In genomic region chrX:96682516-96682915, GRCh38 we compare ENCODE assay signal across 15 cellular contexts. TPM values are rescaled to one million over a fixed set of nuclear protein-coding genes. Genes with fewer than 3 reads are reported as not detected.
DNase-seq lines count a peak whose midpoint lies in the region; ATAC-seq and TF ChIP-seq lines count a peak whose summit lies in the region.
"Had no signal": no experiment of that assay in that cellular context is flagged by ENCODE, and none has a peak within 500 bp of the region (broad histone marks: within the 10 kb centered on the region; RNA-seq: fewer than 3 reads in every experiment).

No MANE protein-coding gene starts in this region.

- H3K36me3 Mint-ChIP-seq in activated naive CD4-positive, alpha-beta T cell treated with anti-CD3 and anti-CD28 coated beads, Interleukin-2, amount 10 ng/mL, durations not matched to agents 7 days and 5 days, result no peaks in the 10 kb centered on the region
- H3K36me3 Mint-ChIP-seq in CD8-positive, alpha-beta T cell, result peaks cover 2% of the 10 kb centered on the region
- H3K36me3 Mint-ChIP-seq in T-helper 17 cell (ENCODE audit: low read depth), result peaks cover 2% of the 10 kb centered on the region
- no peaks in the 10 kb centered on the region for H3K36me3 Mint-ChIP-seq in naive thymus-derived CD4-positive, alpha-beta T cell
- H3K36me3 Mint-ChIP-seq: CD14-positive monocyte had no signal

- CTCF ChIA-PET in activated naive CD4-positive, alpha-beta T cell treated with anti-CD3 and anti-CD28 coated beads, Interleukin-2, amount 10 ng/mL, durations not matched to agents 7 days and 5 days (lab: Charles Lee), result no interaction called here
- CTCF ChIA-PET in CD8-positive, alpha-beta T cell (lab: Charles Lee), result no interaction called here
- CTCF ChIA-PET in naive thymus-derived CD4-positive, alpha-beta T cell (lab: Charles Lee), result no interaction called here

- DNase-seq in activated naive CD4-positive, alpha-beta T cell treated with anti-CD3 and anti-CD28 coated beads, Interleukin-2, amount 10 ng/mL, durations not matched to agents 7 days and 5 days, result no peak
- no peak for DNase-seq in activated naive CD4-positive, alpha-beta T cell treated with Interleukin-2 at 50 U/mL for 16 hours
- peak in 1 of 7 experiments; percentile 4 for DNase-seq in CD8-positive, alpha-beta T cell
- DNase-seq in T-helper 17 cell, result no peak
- DNase-seq in naive thymus-derived CD4-positive, alpha-beta T cell, result peak in 7 of 9 donors; percentile 20 to 50 (median 39)
- DNase-seq in dedifferentiated amniotic fluid mesenchymal stem cell (ENCODE audit: extremely low spot score), result no peak
- DNase-seq in spleen, result no peak
- no peak for DNase-seq in MV-4-11 (lab: John Stamatoyannopoulos, UW)
- DNase-seq: DMS79 treated with DMSO at 0.1 percent for 48 hours; H9; IMR-90; NCI-H187; NK-92 treated with Interleukin-12 subunit alpha and Interleukin-12 subunit beta, amount 100 ng/mL, for 24 hours; SHP77 had no signal

- TF ChIP-seq POLR2A in spleen (IDR thresholded peaks at IDR 0.05), result no peak

- intact Hi-C loops in CD8-positive, alpha-beta T cell (cut with DNase I, micrococcal nuclease), result no loop called here
- intact Hi-C loops in naive thymus-derived CD4-positive, alpha-beta T cell (cut with micrococcal nuclease), result loop anchor here (10.0 kb wide), 1 partner anchor 882 kb away; no protein-coding TSS in a partner anchor
- intact Hi-C loops in spleen (cut with DNase I; ENCODE audit: low total_unique reads), result no loop called here

- POLR2A ChIA-PET in CD8-positive, alpha-beta T cell (lab: Charles Lee), result no interaction called here
- POLR2A ChIA-PET in naive thymus-derived CD4-positive, alpha-beta T cell (lab: Charles Lee), result interaction anchor here (1.2 kb wide), 1 partner anchor 10 kb away, joined by 3 read pairs; no protein-coding TSS in a partner anchor

- no peaks in the 10 kb centered on the region for H3K9me3 Mint-ChIP-seq in activated naive CD4-positive, alpha-beta T cell treated with anti-CD3 and anti-CD28 coated beads, Interleukin-2, amount 10 ng/mL, durations not matched to agents 7 days and 5 days
- H3K9me3 Mint-ChIP-seq in CD8-positive, alpha-beta T cell, result no peaks in the 10 kb centered on the region
- H3K9me3 Mint-ChIP-seq in naive thymus-derived CD4-positive, alpha-beta T cell, result no peaks in the 10 kb centered on the region
- H3K9me3 Mint-ChIP-seq: H9 had no signal

- H3K36me3 ChIP-seq in CD8-positive, alpha-beta T cell (ENCODE audit: insufficient read depth, low read length), result no peaks in the 10 kb centered on the region
- H3K36me3 ChIP-seq in naive thymus-derived CD4-positive, alpha-beta T cell (ENCODE audit: control insufficient read depth in 2 of 3, insufficient read depth in 3 of 3, low read length in 3 of 3), result peaks cover 0 to 7% (median 0%) of the 10 kb centered on the region in 3 experiments
- no peaks in the 10 kb centered on the region for H3K36me3 ChIP-seq in spleen

- no peak overlapping the region for H3K4me3 ChIP-seq in CD8-positive, alpha-beta T cell (ENCODE audit: low read depth, low read length)
- H3K4me3 ChIP-seq in naive thymus-derived CD4-positive, alpha-beta T cell (ENCODE audit: low read length), result no peak overlapping the region
- no peak overlapping the region for H3K4me3 ChIP-seq in spleen

- no peaks in the 10 kb centered on the region for H3K27me3 Mint-ChIP-seq in activated naive CD4-positive, alpha-beta T cell treated with anti-CD3 and anti-CD28 coated beads, Interleukin-2, amount 10 ng/mL, durations not matched to agents 7 days and 5 days
- no peaks in the 10 kb centered on the region for H3K27me3 Mint-ChIP-seq in CD8-positive, alpha-beta T cell (ENCODE audit: low read depth)
- no peaks in the 10 kb centered on the region for H3K27me3 Mint-ChIP-seq in T-helper 17 cell
- H3K27me3 Mint-ChIP-seq in naive thymus-derived CD4-positive, alpha-beta T cell, result no peaks in the 10 kb centered on the region

- H3K9me3 ChIP-seq in CD8-positive, alpha-beta T cell (ENCODE audit: low read length), result no peaks in the 10 kb centered on the region
- no peaks in the 10 kb centered on the region for H3K9me3 ChIP-seq in T-helper 17 cell (ENCODE audit: control insufficient read depth, low read length, poor library complexity, severe bottlenecking)
- H3K9me3 ChIP-seq in naive thymus-derived CD4-positive, alpha-beta T cell (ENCODE audit: control insufficient read depth in 2 of 3, low read length in 3 of 3), result no peaks in the 10 kb centered on the region
- H3K9me3 ChIP-seq in spleen, result no peaks in the 10 kb centered on the region

- H3K4me1 ChIP-seq in CD8-positive, alpha-beta T cell (ENCODE audit: insufficient read depth, low read length), result peaks cover 12% of the 10 kb centered on the region
- H3K4me1 ChIP-seq in naive thymus-derived CD4-positive, alpha-beta T cell (ENCODE audit: control insufficient read depth in 2 of 2, insufficient read depth in 2 of 2, low read length in 2 of 2), result peaks cover 5 to 6% of the 10 kb centered on the region in 2 donors
- H3K4me1 ChIP-seq in spleen, result peaks cover 0 to 23% (median 2%) of the 10 kb centered on the region in 6 donors

- TF ChIP-seq CTCF in CD8-positive, alpha-beta T cell (IDR thresholded peaks at IDR 0.05), result no peak
- no peak for TF ChIP-seq CTCF in spleen (IDR thresholded peaks at IDR 0.05 in 8 of 11, conservative IDR thresholded peaks at IDR 0.05 in 3 of 11)

- ATAC-seq in CD8-positive, alpha-beta T cell, result peak; percentile 34
- peak; percentile 14 for ATAC-seq in T-helper 17 cell
- peak; percentile 45 for ATAC-seq in naive thymus-derived CD4-positive, alpha-beta T cell

- H3K4me3 Mint-ChIP-seq in activated naive CD4-positive, alpha-beta T cell treated with anti-CD3 and anti-CD28 coated beads, Interleukin-2, amount 10 ng/mL, durations not matched to agents 7 days and 5 days, result peak overlapping the region; percentile 25
- H3K4me3 Mint-ChIP-seq in CD8-positive, alpha-beta T cell, result no peak overlapping the region
- no peak overlapping the region for H3K4me3 Mint-ChIP-seq in T-helper 17 cell
- peak overlapping the region in 9 of 10 donors; percentile 18 to 63 (median 40) for H3K4me3 Mint-ChIP-seq in naive thymus-derived CD4-positive, alpha-beta T cell
- H3K4me3 Mint-ChIP-seq: CD14-positive monocyte, H9 had no signal

- WGBS in spleen, 5 donors, result 78 to 91% (median 88%) methylated on average over 4 of the region's 4 CpGs; no CpG with 5 or more reads in 1 of the 5 donors

- H3K27ac ChIP-seq in CD8-positive, alpha-beta T cell (ENCODE audit: low read depth, low read length), result no peak overlapping the region
- H3K27ac ChIP-seq in naive thymus-derived CD4-positive, alpha-beta T cell (ENCODE audit: low read depth, low read length), result no peak overlapping the region
- no peak overlapping the region for H3K27ac ChIP-seq in spleen

- peaks cover 36% of the 10 kb centered on the region for H3K4me1 Mint-ChIP-seq in activated naive CD4-positive, alpha-beta T cell treated with anti-CD3 and anti-CD28 coated beads, Interleukin-2, amount 10 ng/mL, durations not matched to agents 7 days and 5 days
- H3K4me1 Mint-ChIP-seq in CD8-positive, alpha-beta T cell (ENCODE audit: low read depth), result peaks cover 32% of the 10 kb centered on the region
- H3K4me1 Mint-ChIP-seq in T-helper 17 cell, result peaks cover 13% of the 10 kb centered on the region
- H3K4me1 Mint-ChIP-seq in naive thymus-derived CD4-positive, alpha-beta T cell, result peaks cover 0 to 41% (median 33%) of the 10 kb centered on the region in 7 donors

- H3K27ac Mint-ChIP-seq in activated naive CD4-positive, alpha-beta T cell treated with anti-CD3 and anti-CD28 coated beads, Interleukin-2, amount 10 ng/mL, durations not matched to agents 7 days and 5 days, result peak overlapping the region; percentile 84
- peak overlapping the region; percentile 65 for H3K27ac Mint-ChIP-seq in CD8-positive, alpha-beta T cell
- no peak overlapping the region for H3K27ac Mint-ChIP-seq in T-helper 17 cell
- H3K27ac Mint-ChIP-seq in naive thymus-derived CD4-positive, alpha-beta T cell, result peak overlapping the region in 6 of 9 donors; percentile 8 to 74 (median 51)
- H3K27ac Mint-ChIP-seq: CD14-positive monocyte, H9 had no signal

- H3K27me3 ChIP-seq in CD8-positive, alpha-beta T cell (ENCODE audit: insufficient read depth, low read length), result no peaks in the 10 kb centered on the region
- no peaks in the 10 kb centered on the region for H3K27me3 ChIP-seq in naive thymus-derived CD4-positive, alpha-beta T cell (ENCODE audit: control insufficient read depth in 2 of 2, insufficient read depth in 2 of 2, low read length in 2 of 2)
- peaks cover 0 to 8% (median 0%) of the 10 kb centered on the region in 7 donors for H3K27me3 ChIP-seq in spleen (replicated peaks in 1 of 7)

RNA-seq across cellular contexts. Expression of gene DIAPH2, which starts 2.1 kb away (rescaled TPM):
- total RNA-seq in CD8-positive, alpha-beta T cell, result 1 to 10 TPM; 8.7 to 9.1 TPM
- 10 to 100 TPM; 12.5 to 18.3 TPM for total RNA-seq in T-helper 17 cell
- total RNA-seq in naive thymus-derived CD4-positive, alpha-beta T cell, result 10 to 100 TPM in 2 of 5 experiments, 1 to 10 TPM in 3; 4.3 to 23.9 (median 7.6) TPM
- 1 to 10 TPM; 4.2 to 5.2 TPM for polyA plus RNA-seq in naive thymus-derived CD4-positive, alpha-beta T cell
- total RNA-seq in spleen, result 10 to 100 TPM; 15.8 to 32.1 (median 19.8) TPM
- 1 to 10 TPM; 2.5 to 3.8 (median 2.8) TPM for polyA plus RNA-seq in spleen

Comparison
In these comparisons a context has a peak if more than half of its experiments do, and no peak if none do; other contexts are left out.
1. DNase-seq: peak in naive thymus-derived CD4-positive, alpha-beta T cell (7 of 9); none in activated naive CD4-positive, alpha-beta T cell treated with anti-CD3 and anti-CD28 coated beads, Interleukin-2, amount 10 ng/mL, durations not matched to agents 7 days and 5 days (single experiment), activated naive CD4-positive, alpha-beta T cell treated with Interleukin-2 at 50 U/mL for 16 hours (single experiment), T-helper 17 cell (0 of 3), dedifferentiated amniotic fluid mesenchymal stem cell (single experiment), spleen (single experiment) and MV-4-11 (single experiment).
2. H3K4me3 Mint-ChIP-seq: peak in activated naive CD4-positive, alpha-beta T cell treated with anti-CD3 and anti-CD28 coated beads, Interleukin-2, amount 10 ng/mL, durations not matched to agents 7 days and 5 days (single experiment) and naive thymus-derived CD4-positive, alpha-beta T cell (9 of 10); none in CD8-positive, alpha-beta T cell (single experiment) and T-helper 17 cell (single experiment).
3. intact Hi-C loops: an anchor here in naive thymus-derived CD4-positive, alpha-beta T cell (10.0 kb wide); none called in CD8-positive, alpha-beta T cell and spleen.
4. Peak in every context shown above with its lines, with median percentiles within 50 percentile points of each other: ATAC-seq.